Comparison of ENCODE assay signal across 28 cellular contexts in genomic region chr4:164261831-164262230, GRCh38.
"Had no signal": no experiment of that assay in that cellular context is flagged by ENCODE, and none has a peak within 500 bp of the region (broad histone marks: within the 10 kb centered on the region; RNA-seq: fewer than 3 reads in every experiment).

No MANE protein-coding gene starts in this region.

- DNase-seq: activated CD4-positive, alpha-beta memory T cell treated with anti-CD3 and anti-CD28 coated beads for 36 hours; activated CD4-positive, alpha-beta T cell treated with anti-CD3 and anti-CD28 coated beads for 36 hours; activated CD4-positive, alpha-beta T cell treated with anti-CD3 and anti-CD28 coated beads, Interleukin-2, amount 10 ng/mL, durations not matched to agents 24 days and 14 days; activated CD4-positive, CD25-positive, alpha-beta regulatory T cell; activated CD4-positive, CD25-positive, alpha-beta regulatory T cell treated with anti-CD3 and anti-CD28 coated beads, Interleukin-2, amount 50 U/mL, for 72 hours; activated CD8-positive, alpha-beta memory T cell treated with anti-CD3 and anti-CD28 coated beads, Interleukin-2, amount 10 ng/mL, durations not matched to agents 7 days and 5 days; activated CD8-positive, alpha-beta memory T cell treated with anti-CD3 and anti-CD28 coated beads, Interleukin-2, amount 50 U/mL, for 4 hours; activated CD8-positive, alpha-beta T cell treated with anti-CD3 and anti-CD28 coated beads, Interleukin-2, amount 10 ng/mL, durations not matched to agents 7 days and 5 days; activated effector memory CD4-positive, alpha-beta T cell treated with anti-CD3 and anti-CD28 coated beads, Interleukin-2, amount 50 U/mL, for 16 hours; activated naive CD4-positive, alpha-beta T cell treated with anti-CD3 and anti-CD28 coated beads, Interleukin-2, amount 10 ng/mL, durations not matched to agents 7 days and 5 days; activated naive CD8-positive, alpha-beta T cell treated with anti-CD3 and anti-CD28 coated beads, Interleukin-2, amount 10 ng/mL, durations not matched to agents 7 days and 5 days; activated T-cell treated with anti-CD3 and anti-CD28 coated beads, Interleukin-2, amount 50 U/mL, for 1 hour; activated T-cell treated with anti-CD3 and anti-CD28 coated beads, Interleukin-2, amount 50 U/mL, for 48 hours; amniotic stem cell; anterior cingulate cortex; brain microvascular endothelial cell; dorsolateral prefrontal cortex; effector memory CD8-positive, alpha-beta T cell; erythroblast; foreskin keratinocyte; gastrocnemius medialis; heart right ventricle; T-helper 1 cell; T-helper 17 cell; T1000 had no signal

- H3K27ac ChIP-seq: brain microvascular endothelial cell, coronary artery, esophagus muscularis mucosa, foreskin keratinocyte, gastrocnemius medialis, heart right ventricle had no signal

- H3K9me3 ChIP-seq: esophagus muscularis mucosa, gastrocnemius medialis, heart right ventricle had no signal

- ATAC-seq: activated CD4-positive, alpha-beta T cell treated with anti-CD3 and anti-CD28 coated beads for 36 hours; activated CD8-positive, alpha-beta memory T cell treated with anti-CD3 and anti-CD28 coated beads, Interleukin-2, amount 10 ng/mL, durations not matched to agents 7 days and 5 days; activated CD8-positive, alpha-beta T cell treated with anti-CD3 and anti-CD28 coated beads, Interleukin-2, amount 10 ng/mL, durations not matched to agents 7 days and 5 days; activated naive CD4-positive, alpha-beta T cell treated with anti-CD3 and anti-CD28 coated beads, Interleukin-2, amount 50 U/mL, for 72 hours; effector memory CD8-positive, alpha-beta T cell; foreskin keratinocyte; gastrocnemius medialis; heart right ventricle; T-helper 17 cell had no signal

- H3K4me3 ChIP-seq: coronary artery, dorsolateral prefrontal cortex, esophagus muscularis mucosa, gastrocnemius medialis, heart right ventricle had no signal

- H3K36me3 ChIP-seq: brain microvascular endothelial cell, esophagus muscularis mucosa, gastrocnemius medialis, heart right ventricle had no signal

- H3K27me3 ChIP-seq: brain microvascular endothelial cell, dorsolateral prefrontal cortex, esophagus muscularis mucosa, foreskin keratinocyte, gastrocnemius medialis, heart right ventricle had no signal
